Comparison of ENCODE assay signal across 16 cellular contexts in genomic region chr10:29917311-29917710, GRCh38.
"Had no signal": no experiment of that assay in that cellular context is flagged by ENCODE, and none has a peak within 500 bp of the region (broad histone marks: within the 10 kb centered on the region; RNA-seq: fewer than 3 reads in every experiment).

No MANE protein-coding gene starts in this region.

- H3K27me3 ChIP-seq: breast epithelium, ovary, transverse colon had no signal

- H3K9me3 ChIP-seq: breast epithelium, ovary, transverse colon had no signal

- H3K4me3 ChIP-seq: breast epithelium, ovary, transverse colon had no signal

- DNase-seq: activated naive CD4-positive, alpha-beta T cell; activated T-cell treated with anti-CD3 and anti-CD28 coated beads for 4 hours; anterior cingulate cortex; cerebellar nuclear complex; effector memory CD8-positive, alpha-beta T cell; left colon; mammary epithelial cell; naive B cell; ovary; retina; stimulated activated CD4-positive, alpha-beta T cell treated with anti-CD3 and anti-CD28 coated beads, Interleukin-2, amount 100 ng/mL, for 48 hours; stimulated activated naive B cell treated with anti-CD40 and anti-IgM and Interleukin-4, amounts not matched to agents 10 μg/mL and 1 μg/mL and 100 μg/mL, for 72 hours; T-helper 2 cell; transverse colon had no signal

- H3K9me3 Mint-ChIP-seq: effector memory CD8-positive, alpha-beta T cell; stimulated activated naive B cell treated with anti-CD40 and anti-IgM and Interleukin-4, amounts not matched to agents 10 μg/mL and 1 μg/mL and 100 μg/mL, for 72 hours had no signal

- H3K36me3 ChIP-seq: breast epithelium, ovary, transverse colon had no signal

- H3K4me1 ChIP-seq: breast epithelium, transverse colon had no signal

- H3K27ac ChIP-seq: breast epithelium, ovary, transverse colon had no signal

- H3K4me3 Mint-ChIP-seq: effector memory CD8-positive, alpha-beta T cell; naive B cell; stimulated activated naive B cell treated with anti-CD40 and anti-IgM and Interleukin-4, amounts not matched to agents 10 μg/mL and 1 μg/mL and 100 μg/mL, for 72 hours had no signal

- H3K27ac Mint-ChIP-seq: effector memory CD8-positive, alpha-beta T cell; naive B cell; stimulated activated naive B cell treated with anti-CD40 and anti-IgM and Interleukin-4, amounts not matched to agents 10 μg/mL and 1 μg/mL and 100 μg/mL, for 72 hours had no signal

- ATAC-seq: activated CD4-positive, CD25-positive, alpha-beta regulatory T cell treated with anti-CD3 and anti-CD28 coated beads, Interleukin-2, amount 50 U/mL, for 24 hours; effector memory CD8-positive, alpha-beta T cell; left colon; stimulated activated naive B cell treated with anti-CD40 and anti-IgM and Interleukin-4, amounts not matched to agents 10 μg/mL and 1 μg/mL and 100 μg/mL, for 72 hours had no signal

- H3K36me3 Mint-ChIP-seq: stimulated activated naive B cell treated with anti-CD40 and anti-IgM and Interleukin-4, amounts not matched to agents 10 μg/mL and 1 μg/mL and 100 μg/mL, for 72 hours had no signal
